Comparison of ENCODE assay signal across 1 cellular context in the genomic region with DNA sequence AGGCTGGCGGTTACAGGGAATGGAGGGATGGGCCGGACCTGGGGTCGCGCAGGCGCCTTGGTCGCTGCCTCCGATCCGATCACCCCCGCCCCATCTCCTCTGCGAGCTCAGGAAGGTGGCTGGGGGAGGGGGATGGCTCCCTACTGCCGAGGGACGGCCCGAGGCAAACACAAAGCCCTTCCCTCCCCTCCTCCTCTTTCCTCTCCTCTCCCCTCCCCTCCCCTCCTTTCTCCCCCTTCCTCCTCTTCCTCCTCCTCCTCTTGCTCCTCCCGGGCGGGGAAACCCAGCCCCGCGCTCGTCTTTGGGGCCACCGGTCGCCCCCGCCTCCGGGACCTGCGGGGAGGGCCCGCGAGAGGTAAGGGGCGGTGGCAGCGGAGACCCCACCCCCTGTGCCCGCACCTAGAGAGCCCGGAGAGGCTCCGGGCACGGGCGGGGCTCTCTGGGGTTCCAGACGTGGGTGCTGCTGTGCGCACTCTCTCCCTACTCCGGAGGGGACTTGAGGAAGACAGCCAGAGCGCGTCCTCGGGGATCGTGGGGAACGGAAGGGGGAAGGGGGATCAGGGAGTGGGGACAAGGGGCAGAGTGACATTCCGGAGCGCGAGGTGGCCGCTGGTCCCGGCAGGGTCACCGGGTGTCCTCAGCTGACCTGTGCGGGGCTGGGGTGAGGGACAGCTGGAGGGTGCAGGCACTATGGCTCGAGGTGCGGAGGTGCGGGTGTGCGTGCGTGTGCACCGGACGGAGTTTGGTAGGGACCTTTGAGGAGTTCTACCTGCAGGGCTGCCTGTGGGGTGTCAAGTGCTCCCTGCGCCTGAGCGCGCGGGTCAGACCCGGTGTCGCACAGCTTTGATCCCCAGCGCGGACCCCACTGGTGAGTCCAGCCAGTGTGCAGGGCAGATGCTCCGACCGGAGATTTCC.
TF ChIP-seq lines count a peak whose summit lies in the region.

A gene with protein sequence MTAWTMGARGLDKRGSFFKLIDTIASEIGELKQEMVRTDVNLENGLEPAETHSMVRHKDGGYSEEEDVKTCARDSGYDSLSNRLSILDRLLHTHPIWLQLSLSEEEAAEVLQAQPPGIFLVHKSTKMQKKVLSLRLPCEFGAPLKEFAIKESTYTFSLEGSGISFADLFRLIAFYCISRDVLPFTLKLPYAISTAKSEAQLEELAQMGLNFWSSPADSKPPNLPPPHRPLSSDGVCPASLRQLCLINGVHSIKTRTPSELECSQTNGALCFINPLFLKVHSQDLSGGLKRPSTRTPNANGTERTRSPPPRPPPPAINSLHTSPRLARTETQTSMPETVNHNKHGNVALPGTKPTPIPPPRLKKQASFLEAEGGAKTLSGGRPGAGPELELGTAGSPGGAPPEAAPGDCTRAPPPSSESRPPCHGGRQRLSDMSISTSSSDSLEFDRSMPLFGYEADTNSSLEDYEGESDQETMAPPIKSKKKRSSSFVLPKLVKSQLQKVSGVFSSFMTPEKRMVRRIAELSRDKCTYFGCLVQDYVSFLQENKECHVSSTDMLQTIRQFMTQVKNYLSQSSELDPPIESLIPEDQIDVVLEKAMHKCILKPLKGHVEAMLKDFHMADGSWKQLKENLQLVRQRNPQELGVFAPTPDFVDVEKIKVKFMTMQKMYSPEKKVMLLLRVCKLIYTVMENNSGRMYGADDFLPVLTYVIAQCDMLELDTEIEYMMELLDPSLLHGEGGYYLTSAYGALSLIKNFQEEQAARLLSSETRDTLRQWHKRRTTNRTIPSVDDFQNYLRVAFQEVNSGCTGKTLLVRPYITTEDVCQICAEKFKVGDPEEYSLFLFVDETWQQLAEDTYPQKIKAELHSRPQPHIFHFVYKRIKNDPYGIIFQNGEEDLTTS (plus strand): TSS at position 286 of the 915 bp plus-strand sequence. CDS start 131,344 bp downstream, outside the sequence.

TF ChIP-seq in HepG2, 621 proteins besides CTCF, POLR2A, EP300 and RAD21 (continued from another document and continues in another):
- TF ChIP-seq, protein P1, sequence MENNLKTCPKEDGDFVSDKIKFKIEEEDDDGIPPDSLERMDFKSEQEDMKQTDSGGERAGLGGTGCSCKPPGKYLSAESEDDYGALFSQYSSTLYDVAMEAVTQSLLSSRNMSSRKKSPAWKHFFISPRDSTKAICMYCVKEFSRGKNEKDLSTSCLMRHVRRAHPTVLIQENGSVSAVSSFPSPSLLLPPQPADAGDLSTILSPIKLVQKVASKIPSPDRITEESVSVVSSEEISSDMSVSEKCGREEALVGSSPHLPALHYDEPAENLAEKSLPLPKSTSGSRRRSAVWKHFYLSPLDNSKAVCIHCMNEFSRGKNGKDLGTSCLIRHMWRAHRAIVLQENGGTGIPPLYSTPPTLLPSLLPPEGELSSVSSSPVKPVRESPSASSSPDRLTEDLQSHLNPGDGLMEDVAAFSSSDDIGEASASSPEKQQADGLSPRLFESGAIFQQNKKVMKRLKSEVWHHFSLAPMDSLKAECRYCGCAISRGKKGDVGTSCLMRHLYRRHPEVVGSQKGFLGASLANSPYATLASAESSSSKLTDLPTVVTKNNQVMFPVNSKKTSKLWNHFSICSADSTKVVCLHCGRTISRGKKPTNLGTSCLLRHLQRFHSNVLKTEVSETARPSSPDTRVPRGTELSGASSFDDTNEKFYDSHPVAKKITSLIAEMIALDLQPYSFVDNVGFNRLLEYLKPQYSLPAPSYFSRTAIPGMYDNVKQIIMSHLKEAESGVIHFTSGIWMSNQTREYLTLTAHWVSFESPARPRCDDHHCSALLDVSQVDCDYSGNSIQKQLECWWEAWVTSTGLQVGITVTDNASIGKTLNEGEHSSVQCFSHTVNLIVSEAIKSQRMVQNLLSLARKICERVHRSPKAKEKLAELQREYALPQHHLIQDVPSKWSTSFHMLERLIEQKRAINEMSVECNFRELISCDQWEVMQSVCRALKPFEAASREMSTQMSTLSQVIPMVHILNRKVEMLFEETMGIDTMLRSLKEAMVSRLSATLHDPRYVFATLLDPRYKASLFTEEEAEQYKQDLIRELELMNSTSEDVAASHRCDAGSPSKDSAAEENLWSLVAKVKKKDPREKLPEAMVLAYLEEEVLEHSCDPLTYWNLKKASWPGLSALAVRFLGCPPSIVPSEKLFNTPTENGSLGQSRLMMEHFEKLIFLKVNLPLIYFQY (CRISPR knock-in tag; IDR thresholded peaks at IDR 0.05; ENCODE audit: borderline replicate concordance), result no peak
- TF ChIP-seq ZNF235 (CRISPR knock-in tag; IDR thresholded peaks at IDR 0.05; ENCODE audit: borderline replicate concordance) (no peak), AGO1 (IDR thresholded peaks at IDR 0.05; ENCODE audit: low read depth, low read length, poor library complexity, severe bottlenecking) (peak; percentile 74), XBP1 (CRISPR knock-in tag; IDR thresholded peaks at IDR 0.05) (no peak), NR2F2 (IDR thresholded peaks at IDR 0.05; ENCODE audit: borderline replicate concordance, low read depth) (no peak), NFYB (CRISPR knock-in tag; IDR thresholded peaks at IDR 0.05) (no peak), TEAD2 (CRISPR knock-in tag; IDR thresholded peaks at IDR 0.05) (no peak), KLF11 (CRISPR knock-in tag; IDR thresholded peaks at IDR 0.05) (no peak), RFX1 (IDR thresholded peaks at IDR 0.05) (no peak), CBFB (CRISPR knock-in tag; IDR thresholded peaks at IDR 0.05) (no peak), NCOA5 (CRISPR knock-in tag; IDR thresholded peaks at IDR 0.05) (no peak), ZNF577 (CRISPR knock-in tag; IDR thresholded peaks at IDR 0.05; ENCODE audit: borderline replicate concordance, low read depth) (no peak), SNRNP70 (IDR thresholded peaks at IDR 0.05; ENCODE audit: low read depth, low read length) (no peak), MAFF (IDR thresholded peaks at IDR 0.05; ENCODE audit: low read depth, low read length) (no peak), ZNF572 (CRISPR knock-in tag; IDR thresholded peaks at IDR 0.05) (no peak), SP2 (CRISPR knock-in tag; IDR thresholded peaks at IDR 0.05) (0 out of 2 replicates have a peak, but pooled peaks have one; percentile 17), ZNF614 (CRISPR knock-in tag; IDR thresholded peaks at IDR 0.05; ENCODE audit: borderline replicate concordance) (no peak), RFX3 (CRISPR knock-in tag; IDR thresholded peaks at IDR 0.05) (no peak), ZNF839 (CRISPR knock-in tag; IDR thresholded peaks at IDR 0.05; ENCODE audit: borderline replicate concordance) (0 out of 2 replicates have a peak, but pooled peaks have one; percentile 62), ZNF446 (CRISPR knock-in tag; IDR thresholded peaks at IDR 0.05) (no peak), GABPA (IDR thresholded peaks at IDR 0.05; ENCODE audit: low read depth, low read length) (peak; percentile 44), GABPA (CRISPR knock-in tag; IDR thresholded peaks at IDR 0.05; ENCODE audit: low read depth) (no peak), ZNF138 (CRISPR knock-in tag; IDR thresholded peaks at IDR 0.05; ENCODE audit: low read depth) (no peak), KLF15 (CRISPR knock-in tag; IDR thresholded peaks at IDR 0.05; ENCODE audit: borderline replicate concordance) (no peak), PPARG (CRISPR knock-in tag; conservative IDR thresholded peaks at IDR 0.05) (no peak), MEF2D (CRISPR knock-in tag; IDR thresholded peaks at IDR 0.05) (no peak; the same call in 1 of the 2 replicates), ZMAT3 (CRISPR knock-in tag; conservative IDR thresholded peaks at IDR 0.05) (0 out of 2 replicates have a peak, but pooled peaks have one; percentile 79), ARID2 (CRISPR knock-in tag; IDR thresholded peaks at IDR 0.05; ENCODE audit: borderline replicate concordance) (no peak), ZNF224 (CRISPR knock-in tag; IDR thresholded peaks at IDR 0.05) (0 out of 2 replicates have a peak, but pooled peaks have one; percentile 36), ZNF24 (IDR thresholded peaks at IDR 0.05) (no peak), ZNF232 (CRISPR knock-in tag; IDR thresholded peaks at IDR 0.05; ENCODE audit: borderline replicate concordance) (no peak), RBAK (CRISPR knock-in tag; IDR thresholded peaks at IDR 0.05) (no peak; the same call in 1 of the 2 replicates), ZSCAN20 (CRISPR knock-in tag; IDR thresholded peaks at IDR 0.05; ENCODE audit: borderline replicate concordance) (no peak), DR1 (CRISPR knock-in tag; IDR thresholded peaks at IDR 0.05) (no peak)
- TF ChIP-seq, protein P2, sequence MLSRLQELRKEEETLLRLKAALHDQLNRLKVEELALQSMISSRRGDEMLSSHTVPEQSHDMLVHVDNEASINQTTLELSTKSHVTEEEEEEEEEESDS (CRISPR knock-in tag; IDR thresholded peaks at IDR 0.05; ENCODE audit: borderline replicate concordance), result no peak
- TF ChIP-seq, protein P3, sequence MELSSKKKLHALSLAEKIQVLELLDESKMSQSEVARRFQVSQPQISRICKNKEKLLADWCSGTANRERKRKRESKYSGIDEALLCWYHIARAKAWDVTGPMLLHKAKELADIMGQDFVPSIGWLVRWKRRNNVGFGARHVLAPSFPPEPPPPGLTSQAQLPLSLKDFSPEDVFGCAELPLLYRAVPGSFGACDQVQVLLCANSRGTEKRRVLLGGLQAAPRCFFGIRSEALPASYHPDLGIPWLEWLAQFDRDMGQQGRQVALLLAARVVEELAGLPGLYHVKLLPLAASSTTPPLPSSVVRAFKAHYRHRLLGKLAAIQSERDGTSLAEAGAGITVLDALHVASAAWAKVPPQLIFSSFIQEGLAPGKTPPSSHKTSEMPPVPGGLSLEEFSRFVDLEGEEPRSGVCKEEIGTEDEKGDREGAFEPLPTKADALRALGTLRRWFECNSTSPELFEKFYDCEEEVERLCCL (CRISPR knock-in tag; IDR thresholded peaks at IDR 0.05; ENCODE audit: borderline replicate concordance), result no peak
- TF ChIP-seq, protein P4, sequence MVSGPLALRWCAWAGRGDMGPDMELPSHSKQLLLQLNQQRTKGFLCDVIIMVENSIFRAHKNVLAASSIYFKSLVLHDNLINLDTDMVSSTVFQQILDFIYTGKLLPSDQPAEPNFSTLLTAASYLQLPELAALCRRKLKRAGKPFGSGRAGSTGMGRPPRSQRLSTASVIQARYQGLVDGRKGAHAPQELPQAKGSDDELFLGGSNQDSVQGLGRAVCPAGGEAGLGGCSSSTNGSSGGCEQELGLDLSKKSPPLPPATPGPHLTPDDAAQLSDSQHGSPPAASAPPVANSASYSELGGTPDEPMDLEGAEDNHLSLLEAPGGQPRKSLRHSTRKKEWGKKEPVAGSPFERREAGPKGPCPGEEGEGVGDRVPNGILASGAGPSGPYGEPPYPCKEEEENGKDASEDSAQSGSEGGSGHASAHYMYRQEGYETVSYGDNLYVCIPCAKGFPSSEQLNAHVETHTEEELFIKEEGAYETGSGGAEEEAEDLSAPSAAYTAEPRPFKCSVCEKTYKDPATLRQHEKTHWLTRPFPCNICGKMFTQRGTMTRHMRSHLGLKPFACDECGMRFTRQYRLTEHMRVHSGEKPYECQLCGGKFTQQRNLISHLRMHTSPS (CRISPR knock-in tag; IDR thresholded peaks at IDR 0.05; ENCODE audit: low read depth), result peak; percentile 39; the same call in 1 of the 2 replicates
- TF ChIP-seq, protein P5, sequence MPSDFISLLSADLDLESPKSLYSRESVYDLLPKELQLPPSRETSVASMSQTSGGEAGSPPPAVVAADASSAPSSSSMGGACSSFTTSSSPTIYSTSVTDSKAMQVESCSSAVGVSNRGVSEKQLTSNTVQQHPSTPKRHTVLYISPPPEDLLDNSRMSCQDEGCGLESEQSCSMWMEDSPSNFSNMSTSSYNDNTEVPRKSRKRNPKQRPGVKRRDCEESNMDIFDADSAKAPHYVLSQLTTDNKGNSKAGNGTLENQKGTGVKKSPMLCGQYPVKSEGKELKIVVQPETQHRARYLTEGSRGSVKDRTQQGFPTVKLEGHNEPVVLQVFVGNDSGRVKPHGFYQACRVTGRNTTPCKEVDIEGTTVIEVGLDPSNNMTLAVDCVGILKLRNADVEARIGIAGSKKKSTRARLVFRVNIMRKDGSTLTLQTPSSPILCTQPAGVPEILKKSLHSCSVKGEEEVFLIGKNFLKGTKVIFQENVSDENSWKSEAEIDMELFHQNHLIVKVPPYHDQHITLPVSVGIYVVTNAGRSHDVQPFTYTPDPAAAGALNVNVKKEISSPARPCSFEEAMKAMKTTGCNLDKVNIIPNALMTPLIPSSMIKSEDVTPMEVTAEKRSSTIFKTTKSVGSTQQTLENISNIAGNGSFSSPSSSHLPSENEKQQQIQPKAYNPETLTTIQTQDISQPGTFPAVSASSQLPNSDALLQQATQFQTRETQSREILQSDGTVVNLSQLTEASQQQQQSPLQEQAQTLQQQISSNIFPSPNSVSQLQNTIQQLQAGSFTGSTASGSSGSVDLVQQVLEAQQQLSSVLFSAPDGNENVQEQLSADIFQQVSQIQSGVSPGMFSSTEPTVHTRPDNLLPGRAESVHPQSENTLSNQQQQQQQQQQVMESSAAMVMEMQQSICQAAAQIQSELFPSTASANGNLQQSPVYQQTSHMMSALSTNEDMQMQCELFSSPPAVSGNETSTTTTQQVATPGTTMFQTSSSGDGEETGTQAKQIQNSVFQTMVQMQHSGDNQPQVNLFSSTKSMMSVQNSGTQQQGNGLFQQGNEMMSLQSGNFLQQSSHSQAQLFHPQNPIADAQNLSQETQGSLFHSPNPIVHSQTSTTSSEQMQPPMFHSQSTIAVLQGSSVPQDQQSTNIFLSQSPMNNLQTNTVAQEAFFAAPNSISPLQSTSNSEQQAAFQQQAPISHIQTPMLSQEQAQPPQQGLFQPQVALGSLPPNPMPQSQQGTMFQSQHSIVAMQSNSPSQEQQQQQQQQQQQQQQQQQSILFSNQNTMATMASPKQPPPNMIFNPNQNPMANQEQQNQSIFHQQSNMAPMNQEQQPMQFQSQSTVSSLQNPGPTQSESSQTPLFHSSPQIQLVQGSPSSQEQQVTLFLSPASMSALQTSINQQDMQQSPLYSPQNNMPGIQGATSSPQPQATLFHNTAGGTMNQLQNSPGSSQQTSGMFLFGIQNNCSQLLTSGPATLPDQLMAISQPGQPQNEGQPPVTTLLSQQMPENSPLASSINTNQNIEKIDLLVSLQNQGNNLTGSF (CRISPR knock-in tag; IDR thresholded peaks at IDR 0.05), result no peak
- TF ChIP-seq, protein P6, sequence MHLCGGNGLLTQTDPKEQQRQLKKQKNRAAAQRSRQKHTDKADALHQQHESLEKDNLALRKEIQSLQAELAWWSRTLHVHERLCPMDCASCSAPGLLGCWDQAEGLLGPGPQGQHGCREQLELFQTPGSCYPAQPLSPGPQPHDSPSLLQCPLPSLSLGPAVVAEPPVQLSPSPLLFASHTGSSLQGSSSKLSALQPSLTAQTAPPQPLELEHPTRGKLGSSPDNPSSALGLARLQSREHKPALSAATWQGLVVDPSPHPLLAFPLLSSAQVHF (CRISPR knock-in tag; IDR thresholded peaks at IDR 0.05), result no peak; the same call in 1 of the 2 replicates
- TF ChIP-seq, protein P7, sequence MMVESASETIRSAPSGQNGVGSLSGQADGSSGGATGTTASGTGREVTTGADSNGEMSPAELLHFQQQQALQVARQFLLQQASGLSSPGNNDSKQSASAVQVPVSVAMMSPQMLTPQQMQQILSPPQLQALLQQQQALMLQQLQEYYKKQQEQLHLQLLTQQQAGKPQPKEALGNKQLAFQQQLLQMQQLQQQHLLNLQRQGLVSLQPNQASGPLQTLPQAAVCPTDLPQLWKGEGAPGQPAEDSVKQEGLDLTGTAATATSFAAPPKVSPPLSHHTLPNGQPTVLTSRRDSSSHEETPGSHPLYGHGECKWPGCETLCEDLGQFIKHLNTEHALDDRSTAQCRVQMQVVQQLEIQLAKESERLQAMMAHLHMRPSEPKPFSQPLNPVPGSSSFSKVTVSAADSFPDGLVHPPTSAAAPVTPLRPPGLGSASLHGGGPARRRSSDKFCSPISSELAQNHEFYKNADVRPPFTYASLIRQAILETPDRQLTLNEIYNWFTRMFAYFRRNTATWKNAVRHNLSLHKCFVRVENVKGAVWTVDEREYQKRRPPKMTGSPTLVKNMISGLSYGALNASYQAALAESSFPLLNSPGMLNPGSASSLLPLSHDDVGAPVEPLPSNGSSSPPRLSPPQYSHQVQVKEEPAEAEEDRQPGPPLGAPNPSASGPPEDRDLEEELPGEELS (CRISPR knock-in tag; IDR thresholded peaks at IDR 0.05), result no peak; the same call in 1 of the 2 replicates
